13 cellular contexts compared by ENCODE assay signal in the genomic region with DNA sequence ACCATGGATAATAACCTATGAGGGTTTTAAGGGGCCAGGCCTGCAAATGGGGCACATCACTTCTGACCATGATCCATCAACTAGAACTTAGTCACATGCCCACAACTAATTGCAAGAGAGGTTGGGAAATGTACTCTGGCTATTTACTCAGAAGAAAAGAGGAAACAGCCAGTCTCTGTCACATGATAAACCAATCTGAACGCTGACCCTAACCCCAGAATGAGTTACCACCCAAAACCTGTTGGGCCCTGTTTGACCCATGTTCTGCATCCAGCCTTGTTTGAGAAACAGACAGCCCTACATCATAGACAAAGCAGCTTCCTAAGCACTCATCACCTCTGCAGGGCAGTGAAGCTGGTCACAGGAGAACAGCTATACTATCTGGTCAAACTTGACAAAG. TPM values are rescaled to one million over a fixed set of nuclear protein-coding genes. Genes with fewer than 3 reads are reported as not detected.
A peak's percentile ranks its signal among the peaks of the same experiment; 100 is the strongest.
DNase-seq lines count a peak whose midpoint lies in the region; ATAC-seq and TF ChIP-seq lines count a peak whose summit lies in the region.
"Had no signal": no experiment of that assay in that cellular context is flagged by ENCODE, and none has a peak within 500 bp of the region (broad histone marks: within the 10 kb centered on the region; RNA-seq: fewer than 3 reads in every experiment).

No MANE protein-coding gene starts in this region.

- peaks cover 20 to 100% of the 10 kb centered on the region in 2 donors for H3K4me1 ChIP-seq in left lung

- H3K4me1 Mint-ChIP-seq in activated CD4-positive, alpha-beta memory T cell treated with anti-CD3 and anti-CD28 coated beads, Interleukin-2, amount 10 ng/mL, durations not matched to agents 7 days and 5 days = peaks cover 75% of the 10 kb centered on the region
- peaks cover 80% of the 10 kb centered on the region for H3K4me1 Mint-ChIP-seq in activated CD4-positive, alpha-beta memory T cell treated with anti-CD3 and anti-CD28 coated beads for 36 hours (ENCODE audit: low read depth)
- peaks cover 83% of the 10 kb centered on the region for H3K4me1 Mint-ChIP-seq in stimulated activated effector memory CD8-positive, alpha-beta T cell treated with anti-CD3 and anti-CD28 coated beads, Interleukin-12 subunit alpha, Interleukin-12 subunit beta, amount 100 ng/mL, for 72 hours

- H3K9me3 ChIP-seq in left lung = no peaks in the 10 kb centered on the region

- H3K27me3 ChIP-seq in left lung = no peaks in the 10 kb centered on the region

- H3K27me3 Mint-ChIP-seq in activated CD4-positive, alpha-beta memory T cell treated with anti-CD3 and anti-CD28 coated beads, Interleukin-2, amount 10 ng/mL, durations not matched to agents 7 days and 5 days = no peaks in the 10 kb centered on the region
- H3K27me3 Mint-ChIP-seq in activated CD4-positive, alpha-beta memory T cell treated with anti-CD3 and anti-CD28 coated beads for 36 hours = no peaks in the 10 kb centered on the region

- peak overlapping the region; percentile 37 for H3K27ac Mint-ChIP-seq in activated CD4-positive, alpha-beta memory T cell treated with anti-CD3 and anti-CD28 coated beads, Interleukin-2, amount 10 ng/mL, durations not matched to agents 7 days and 5 days
- no peak overlapping the region for H3K27ac Mint-ChIP-seq in activated CD4-positive, alpha-beta memory T cell treated with anti-CD3 and anti-CD28 coated beads for 36 hours
- H3K27ac Mint-ChIP-seq in stimulated activated effector memory CD8-positive, alpha-beta T cell treated with anti-CD3 and anti-CD28 coated beads, Interleukin-12 subunit alpha, Interleukin-12 subunit beta, amount 100 ng/mL, for 72 hours = peak overlapping the region; percentile 90
- H3K27ac Mint-ChIP-seq: nephron progenitor cell had no signal

- CTCF ChIA-PET in activated CD4-positive, alpha-beta memory T cell treated with anti-CD3 and anti-CD28 coated beads, Interleukin-2, amount 10 ng/mL, durations not matched to agents 7 days and 5 days (lab: Charles Lee) = no interaction called here
- CTCF ChIA-PET in activated CD4-positive, alpha-beta memory T cell treated with anti-CD3 and anti-CD28 coated beads for 36 hours (lab: Charles Lee) = interaction anchor here (0.9 kb wide), 1 partner anchor 32 kb away, joined by 3 read pairs; no protein-coding TSS in a partner anchor

- POLR2A ChIA-PET in activated CD4-positive, alpha-beta memory T cell treated with anti-CD3 and anti-CD28 coated beads, Interleukin-2, amount 10 ng/mL, durations not matched to agents 7 days and 5 days (lab: Charles Lee) = interaction anchor here (0.7 to 3.0 kb wide), 3 partner anchors 9 to 33 kb away, joined by 4 to 9 read pairs (median 8); no protein-coding TSS in a partner anchor
- POLR2A ChIA-PET in activated CD4-positive, alpha-beta memory T cell treated with anti-CD3 and anti-CD28 coated beads for 36 hours (lab: Charles Lee) = interaction anchor here (0.6 kb wide), 1 partner anchor 11 kb away, joined by 3 read pairs; no protein-coding TSS in a partner anchor

- no peaks in the 10 kb centered on the region for H3K9me3 Mint-ChIP-seq in activated CD4-positive, alpha-beta memory T cell treated with anti-CD3 and anti-CD28 coated beads, Interleukin-2, amount 10 ng/mL, durations not matched to agents 7 days and 5 days
- no peaks in the 10 kb centered on the region for H3K9me3 Mint-ChIP-seq in activated CD4-positive, alpha-beta memory T cell treated with anti-CD3 and anti-CD28 coated beads for 36 hours
- no peaks in the 10 kb centered on the region for H3K9me3 Mint-ChIP-seq in stimulated activated effector memory CD8-positive, alpha-beta T cell treated with anti-CD3 and anti-CD28 coated beads, Interleukin-12 subunit alpha, Interleukin-12 subunit beta, amount 100 ng/mL, for 72 hours
- H3K9me3 Mint-ChIP-seq: immature natural killer cell, nephron progenitor cell had no signal

- peaks cover 50% of the 10 kb centered on the region for H3K36me3 Mint-ChIP-seq in activated CD4-positive, alpha-beta memory T cell treated with anti-CD3 and anti-CD28 coated beads, Interleukin-2, amount 10 ng/mL, durations not matched to agents 7 days and 5 days (ENCODE audit: low read depth)
- H3K36me3 Mint-ChIP-seq in activated CD4-positive, alpha-beta memory T cell treated with anti-CD3 and anti-CD28 coated beads for 36 hours = peaks cover 27% of the 10 kb centered on the region
- peaks cover 36% of the 10 kb centered on the region for H3K36me3 Mint-ChIP-seq in stimulated activated effector memory CD8-positive, alpha-beta T cell treated with anti-CD3 and anti-CD28 coated beads, Interleukin-12 subunit alpha, Interleukin-12 subunit beta, amount 100 ng/mL, for 72 hours

- H3K36me3 ChIP-seq in left lung = peaks cover 0 to 21% of the 10 kb centered on the region in 2 donors

- no peak overlapping the region for H3K4me3 Mint-ChIP-seq in activated CD4-positive, alpha-beta memory T cell treated with anti-CD3 and anti-CD28 coated beads, Interleukin-2, amount 10 ng/mL, durations not matched to agents 7 days and 5 days
- H3K4me3 Mint-ChIP-seq in activated CD4-positive, alpha-beta memory T cell treated with anti-CD3 and anti-CD28 coated beads for 36 hours = no peak overlapping the region
- H3K4me3 Mint-ChIP-seq in stimulated activated effector memory CD8-positive, alpha-beta T cell treated with anti-CD3 and anti-CD28 coated beads, Interleukin-12 subunit alpha, Interleukin-12 subunit beta, amount 100 ng/mL, for 72 hours = no peak overlapping the region
- H3K4me3 Mint-ChIP-seq: immature natural killer cell, nephron progenitor cell had no signal

- ATAC-seq in left lung = peak; percentile 45
- ATAC-seq in stimulated activated effector memory CD8-positive, alpha-beta T cell treated with anti-CD3 and anti-CD28 coated beads, Interleukin-12 subunit alpha, Interleukin-12 subunit beta, amount 100 ng/mL, for 72 hours = no peak

- intact Hi-C loops in activated CD4-positive, alpha-beta memory T cell treated with anti-CD3 and anti-CD28 coated beads for 36 hours (cut with micrococcal nuclease) = no loop called here
- intact Hi-C loops in left lung (cut with DNase I) = no loop called here

- H3K4me3 ChIP-seq in left lung = no peak overlapping the region

- no peak for DNase-seq in activated CD4-positive, alpha-beta memory T cell treated with anti-CD3 and anti-CD28 coated beads, Interleukin-2, amount 10 ng/mL, durations not matched to agents 7 days and 5 days
- DNase-seq in activated CD4-positive, alpha-beta memory T cell treated with anti-CD3 and anti-CD28 coated beads for 36 hours = no peak
- DNase-seq in SKM-1 (lab: John Stamatoyannopoulos, UW; ENCODE audit: unreplicated experiment) = peak; percentile 90
- no peak for DNase-seq in left lung
- peak in 1 of 2 donors; percentile 44 for DNase-seq in stimulated activated effector memory CD8-positive, alpha-beta T cell treated with anti-CD3 and anti-CD28 coated beads, Interleukin-12 subunit alpha, Interleukin-12 subunit beta, amount 100 ng/mL, for 72 hours (ENCODE audit: low spot score in 2 of 2)
- no peak for DNase-seq in SHP77 (lab: John Stamatoyannopoulos, UW)
- no peak for DNase-seq in ecto neural progenitor cell (ENCODE audit: low spot score)
- no peak for DNase-seq in activated T-cell treated with anti-CD3 and anti-CD28 coated beads, Interleukin-2, amount 50 U/mL, for 48 hours
- DNase-seq: immature natural killer cell, nephron progenitor cell, small intestine had no signal

- peak overlapping the region; percentile 37 to 92 for H3K27ac ChIP-seq in left lung

- no peak for TF ChIP-seq CTCF in left lung (IDR thresholded peaks at IDR 0.05)

RNA-seq across cellular contexts. Expression of a gene that starts 5.8 kb away (rescaled TPM):
- 100 to 1,000 TPM; 248 to 263 TPM for total RNA-seq in activated CD4-positive, alpha-beta memory T cell treated with anti-CD3 and anti-CD28 coated beads, Interleukin-2, amount 10 ng/mL, durations not matched to agents 7 days and 5 days
- 100 to 1,000 TPM; 159 to 161 TPM for total RNA-seq in activated CD4-positive, alpha-beta memory T cell treated with anti-CD3 and anti-CD28 coated beads for 36 hours
- total RNA-seq in left lung = 100 to 1,000 TPM; 183 to 309 TPM

RNA-seq across cellular contexts. Expression of a gene that starts 53.9 kb away (rescaled TPM):
- total RNA-seq in activated CD4-positive, alpha-beta memory T cell treated with anti-CD3 and anti-CD28 coated beads, Interleukin-2, amount 10 ng/mL, durations not matched to agents 7 days and 5 days = not detected
- not detected for total RNA-seq in activated CD4-positive, alpha-beta memory T cell treated with anti-CD3 and anti-CD28 coated beads for 36 hours
- under 1 TPM in 1 of 2 donors, not detected in 1; 0.24 TPM for total RNA-seq in left lung
- total RNA-seq: dermis microvascular lymphatic vessel endothelial cell, ureter had no signal

RNA-seq across cellular contexts. Expression of a gene that starts 58.9 kb away (rescaled TPM):
- not detected for total RNA-seq in activated CD4-positive, alpha-beta memory T cell treated with anti-CD3 and anti-CD28 coated beads, Interleukin-2, amount 10 ng/mL, durations not matched to agents 7 days and 5 days
- not detected for total RNA-seq in activated CD4-positive, alpha-beta memory T cell treated with anti-CD3 and anti-CD28 coated beads for 36 hours
- under 1 TPM; 0.03 to 0.18 TPM for total RNA-seq in left lung
- total RNA-seq: dermis microvascular lymphatic vessel endothelial cell, ureter had no signal
